8 cellular contexts compared by ENCODE assay signal in genomic region chr11:108121274-108122155, GRCh38. TPM values are rescaled to one million over a fixed set of nuclear protein-coding genes. Genes with fewer than 3 reads are reported as not detected.
DNase-seq lines count a peak whose midpoint lies in the region; ATAC-seq and TF ChIP-seq lines count a peak whose summit lies in the region.

Gene ACAT1 (plus strand): TSS chr11:108121567. CDS start chr11:108121607, 40 bp downstream.

- peaks cover 34% of the 10 kb centered on the region for H3K4me1 Mint-ChIP-seq in activated naive CD8-positive, alpha-beta T cell (ENCODE audit: low read depth)
- H3K4me1 Mint-ChIP-seq in glutamatergic neuron (ENCODE audit: low read depth, unreplicated experiment): peaks cover 8% of the 10 kb centered on the region

- TF ChIP-seq EP300 in ovary (IDR thresholded peaks at IDR 0.05): no peak

- H3K27ac ChIP-seq in ovary (peak within 1 kb of the TSS; percentile 69 to 94), thyroid gland (peak within 1 kb of the TSS; percentile 85 to 96 (median 91))

- TF ChIP-seq CTCF in glutamatergic neuron (IDR thresholded peaks at IDR 0.05; ENCODE audit: partially characterized antibody, unreplicated experiment): peak; percentile 71
- TF ChIP-seq CTCF in ovary (IDR thresholded peaks at IDR 0.05): peak; percentile 38 to 80 (median 75)
- peak in 4 of 6 experiments; percentile 17 to 49 (median 24) for TF ChIP-seq CTCF in thyroid gland (IDR thresholded peaks at IDR 0.05)

- no peaks in the 10 kb centered on the region for H3K36me3 ChIP-seq in ovary
- no peaks in the 10 kb centered on the region for H3K36me3 ChIP-seq in thyroid gland

- 0% methylated on average over 46 to 73 of the region's 73 CpGs for WGBS in ovary, 3 donors
- 1% methylated on average over 29 to 43 of the region's 73 CpGs for WGBS in thyroid gland, 2 donors

- H3K4me1 ChIP-seq in ovary (ENCODE audit: insufficient read depth) (peaks cover 8% of the 10 kb centered on the region), thyroid gland (peaks cover 21 to 33% of the 10 kb centered on the region in 2 donors)

- peak; percentile 98 for ATAC-seq in HG02610 (IDR thresholded peaks at IDR 0.05; ENCODE audit: unreplicated experiment)

- H3K27me3 ChIP-seq in ovary: no peaks in the 10 kb centered on the region
- no peaks in the 10 kb centered on the region for H3K27me3 ChIP-seq in thyroid gland

- H3K27ac Mint-ChIP-seq in activated naive CD8-positive, alpha-beta T cell: peak within 1 kb of the TSS; percentile 93
- H3K27ac Mint-ChIP-seq in glutamatergic neuron (ENCODE audit: unreplicated experiment): peak within 1 kb of the TSS; percentile 85

- TF ChIP-seq POLR2A in GM10847 (IDR thresholded peaks at IDR 0.05; ENCODE audit: extremely low read depth, insufficient read length): peak; percentile 81
- peak; percentile 84 for TF ChIP-seq POLR2A in ovary (IDR thresholded peaks at IDR 0.05)
- TF ChIP-seq POLR2A in thyroid gland (IDR thresholded peaks at IDR 0.05): peak; percentile 33 to 94

- H3K9me3 ChIP-seq in ovary (no peaks in the 10 kb centered on the region), thyroid gland (no peaks in the 10 kb centered on the region)

- intact Hi-C loops in ovary (cut with DNase I) (loop anchor here in 2 of 4 donors (5.0 to 10.0 kb wide), 2 partner anchors 101 to 103 kb away; partner anchors contain the start of genes ATM (in 2 of the 2) and NPAT (in 2 of the 2)), thyroid gland (cut with DNase I) (loop anchor here (10.0 kb wide), 1 partner anchor 103 kb away; the partner anchor contains the start of genes ATM and NPAT)

- H3K4me3 ChIP-seq in ovary (peak within 1 kb of the TSS; percentile 85), thyroid gland (replicated peaks in 1 of 3) (peak within 1 kb of the TSS; percentile 48 to 54 (median 53))

- DNase-seq in NCI-H1092 treated with DMSO at 0.1 percent for 48 hours (lab: John Stamatoyannopoulos, UW): peak; percentile 93
- peak; percentile 68 for DNase-seq in SKM-1 (lab: John Stamatoyannopoulos, UW; ENCODE audit: unreplicated experiment)
- peak; percentile 99 for DNase-seq in glutamatergic neuron
- peak; percentile 97 to 98 (median 98) for DNase-seq in ovary
- DNase-seq in thyroid gland: peak; percentile 98 to 99

- no peaks in the 10 kb centered on the region for H3K9me3 Mint-ChIP-seq in activated naive CD8-positive, alpha-beta T cell (ENCODE audit: low read depth)
- peaks cover 7% of the 10 kb centered on the region for H3K9me3 Mint-ChIP-seq in glutamatergic neuron (ENCODE audit: unreplicated experiment)

- no peaks in the 10 kb centered on the region for H3K36me3 Mint-ChIP-seq in activated naive CD8-positive, alpha-beta T cell
- no peaks in the 10 kb centered on the region for H3K36me3 Mint-ChIP-seq in glutamatergic neuron (ENCODE audit: unreplicated experiment)

- H3K27me3 Mint-ChIP-seq in activated naive CD8-positive, alpha-beta T cell: no peaks in the 10 kb centered on the region
- peaks cover 5% of the 10 kb centered on the region for H3K27me3 Mint-ChIP-seq in glutamatergic neuron (ENCODE audit: unreplicated experiment)

- H3K4me3 Mint-ChIP-seq in activated naive CD8-positive, alpha-beta T cell: peak within 1 kb of the TSS; percentile 98
- peak within 1 kb of the TSS; percentile 95 for H3K4me3 Mint-ChIP-seq in glutamatergic neuron (ENCODE audit: unreplicated experiment)

RNA-seq across cellular contexts. Expression of gene ACAT1, which starts in this region (rescaled TPM):
- total RNA-seq in glutamatergic neuron (ENCODE audit: unreplicated experiment) (39.4 TPM), ovary (10 to 100 TPM; 50.0 to 84.4 (median 74.6) TPM), thyroid gland (100 to 1,000 TPM in 2 of 4 donors, 10 to 100 TPM in 2; 69.9 to 399 (median 144) TPM)
- polyA plus RNA-seq in ovary: 100 to 1,000 TPM in 1 of 2 donors, 10 to 100 TPM in 1; 71.1 to 111 TPM

Comparison
In these comparisons a context has a peak if more than half of its experiments do, and no peak if none do; other contexts are left out.
1. Peak in every context shown above with its lines: DNase-seq, ATAC-seq, H3K4me3 ChIP-seq and H3K27ac ChIP-seq.
2. CTCF ChIP-seq: peak in every context shown above with its lines; median percentile 75 in ovary; 71 in glutamatergic neuron; 24 in thyroid gland.